ENCODE assay signal across 17 cellular contexts in the genomic region with DNA sequence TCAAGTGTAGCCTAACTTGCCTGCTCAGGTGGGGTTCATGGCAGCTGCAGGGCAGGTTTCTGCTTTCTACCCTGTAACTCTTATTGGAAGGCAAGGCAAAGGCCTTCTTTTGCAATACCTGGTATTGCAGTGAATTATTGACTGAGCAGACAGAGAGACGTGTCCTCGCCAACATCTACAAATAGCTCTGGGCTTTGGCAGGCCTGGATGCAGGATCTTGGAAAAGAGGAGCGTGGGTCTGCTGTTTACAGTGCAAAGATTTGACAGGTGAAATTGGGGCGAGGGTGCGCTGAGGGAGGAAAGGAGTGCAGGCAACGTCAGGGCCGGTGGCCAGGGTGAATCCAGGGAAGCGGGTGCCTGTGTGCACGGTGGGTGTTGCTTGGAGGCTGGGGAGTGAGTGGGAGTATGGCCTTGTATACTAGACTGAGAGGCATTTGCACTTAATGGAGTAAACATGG. TPM values are rescaled to one million over a fixed set of nuclear protein-coding genes. Genes with fewer than 3 reads are reported as not detected.
DNase-seq lines count a peak whose midpoint lies in the region; ATAC-seq and TF ChIP-seq lines count a peak whose summit lies in the region.
"Had no signal": no experiment of that assay in that cellular context is flagged by ENCODE, and none has a peak within 500 bp of the region (broad histone marks: within the 10 kb centered on the region; RNA-seq: fewer than 3 reads in every experiment).

No MANE protein-coding gene starts in this region.

- no peaks in the 10 kb centered on the region for H3K9me3 ChIP-seq in DOHH2 (ENCODE audit: control insufficient read depth, insufficient read depth, low read length)
- no peaks in the 10 kb centered on the region for H3K9me3 ChIP-seq in right cardiac atrium (ENCODE audit: control insufficient read depth, low read length)
- H3K9me3 ChIP-seq in SK-N-SH = no peaks in the 10 kb centered on the region
- H3K9me3 ChIP-seq: SJCRH30 had no signal

- H3K4me1 Mint-ChIP-seq in activated T-helper 17 cell treated with anti-CD3 and anti-CD28 coated beads, Interleukin-2, amount 50 U/mL, for 72 hours = peaks cover 17% of the 10 kb centered on the region

- H2AFZ ChIP-seq in SK-N-SH (ENCODE audit: low read depth) = no peak overlapping the region

- no peak for TF ChIP-seq EP300 in SK-N-SH (IDR thresholded peaks at IDR 0.05; ENCODE audit: borderline replicate concordance in 1 of 2, low read depth in 1 of 2, low read length in 1 of 2)

- peaks cover 21% of the 10 kb centered on the region for H3K79me2 ChIP-seq in DOHH2 (ENCODE audit: control insufficient read depth, low read length)
- no peaks in the 10 kb centered on the region for H3K79me2 ChIP-seq in SK-N-SH (ENCODE audit: insufficient read depth)

- no peaks in the 10 kb centered on the region for H3K27me3 Mint-ChIP-seq in activated T-helper 17 cell treated with anti-CD3 and anti-CD28 coated beads, Interleukin-2, amount 50 U/mL, for 72 hours

- peaks cover 90% of the 10 kb centered on the region for H3K36me3 Mint-ChIP-seq in activated T-helper 17 cell treated with anti-CD3 and anti-CD28 coated beads, Interleukin-2, amount 50 U/mL, for 72 hours (ENCODE audit: low read depth)

- H3K4me1 ChIP-seq in DOHH2 (ENCODE audit: control insufficient read depth, low read length) (peaks cover 32% of the 10 kb centered on the region), right cardiac atrium (ENCODE audit: control insufficient read depth, insufficient read depth, low read length) (peaks cover 16% of the 10 kb centered on the region), SK-N-SH (ENCODE audit: control insufficient read depth in 1 of 2, insufficient read depth in 2 of 2, low read depth in 1 of 2, low read length in 1 of 2) (peaks cover 0 to 7% of the 10 kb centered on the region in 2 experiments; a peak in 1 of 4 replicates)

- intact Hi-C loops in right cardiac atrium (cut with DNase I) (loop anchor here in 2 of 4 donors (5.0 kb wide), 2 partner anchors 38 to 43 kb away; partner anchors contain the start of gene ST6GAL1 (in 1 of the 2)), sciatic nerve (cut with DNase I) (no loop called here)

- H3K27me3 ChIP-seq in DOHH2 (ENCODE audit: control insufficient read depth, low read length) (no peaks in the 10 kb centered on the region), right cardiac atrium (ENCODE audit: control insufficient read depth, insufficient read depth) (no peaks in the 10 kb centered on the region), SK-N-SH (ENCODE audit: insufficient read depth) (no peaks in the 10 kb centered on the region)
- H3K27me3 ChIP-seq: SJCRH30 had no signal

- H3K27ac Mint-ChIP-seq in activated T-helper 17 cell treated with anti-CD3 and anti-CD28 coated beads, Interleukin-2, amount 50 U/mL, for 72 hours = peak overlapping the region; percentile 17

- H3K4me3 ChIP-seq in DOHH2 (ENCODE audit: low read length) (no peak overlapping the region), right cardiac atrium (ENCODE audit: low read length) (no peak overlapping the region), SK-N-SH (ENCODE audit: low read depth in 2 of 2, low read length in 1 of 2) (no peak overlapping the region)
- H3K4me3 ChIP-seq: GM12878, SJCRH30 had no signal

- H3K36me3 ChIP-seq in DOHH2 (ENCODE audit: control insufficient read depth, low read length) (peaks cover 81% of the 10 kb centered on the region), SK-N-SH (replicated peaks in 1 of 2; ENCODE audit: control insufficient read depth in 1 of 2, insufficient read depth in 2 of 2, low read length in 1 of 2) (no peaks in the 10 kb centered on the region)
- H3K36me3 ChIP-seq: SJCRH30 had no signal

- no peak for TF ChIP-seq RAD21 in SK-N-SH (IDR thresholded peaks at IDR 0.05; ENCODE audit: low read length)

- no peak overlapping the region for H3K9ac ChIP-seq in SK-N-SH

- H3K4me2 ChIP-seq in DOHH2 (ENCODE audit: low read length) (peak overlapping the region; percentile 65), SK-N-SH (no peak overlapping the region)

- no peaks in the 10 kb centered on the region for H3K9me2 ChIP-seq in DOHH2 (replicated peaks; ENCODE audit: control insufficient read depth, low read length)
- no peaks in the 10 kb centered on the region for H3K9me2 ChIP-seq in SK-N-SH

- H3K9me3 Mint-ChIP-seq in activated T-helper 17 cell treated with anti-CD3 and anti-CD28 coated beads, Interleukin-2, amount 50 U/mL, for 72 hours = no peaks in the 10 kb centered on the region

- 71% methylated on average over 9 of the region's 9 CpGs for WGBS in right cardiac atrium
- WGBS in SK-N-SH (ENCODE audit: low lambda C conversion rate) = 82% methylated on average over 9 of the region's 9 CpGs

- TF ChIP-seq CTCF in DOHH2 (IDR thresholded peaks at IDR 0.05; ENCODE audit: low read depth, low read length, poor library complexity, severe bottlenecking) (no peak), SK-N-SH (IDR thresholded peaks at IDR 0.05) (no peak)

- DNase-seq in right cardiac atrium (no peak), sciatic nerve (ENCODE audit: low spot score) (peak; percentile 28), SK-N-SH (no peak), NCI-H446 treated with DMSO at 0.1 percent for 48 hours (lab: John Stamatoyannopoulos, UW) (no peak), T-helper 9 cell (no peak)
- DNase-seq: activated CD8-positive, alpha-beta memory T cell treated with anti-CD3 and anti-CD28 coated beads, Interleukin-2, amount 50 U/mL, for 4 hours; activated naive CD4-positive, alpha-beta T cell treated with Interleukin-2 at 50 U/mL for 16 hours; erythroblast; MM.1S; NCI-H1694 treated with DMSO at 0.1 percent for 48 hours; NCI-H446; SJCRH30; stimulated activated CD4-positive, alpha-beta T cell treated with anti-CD3 and anti-CD28 coated beads, Interleukin-2, amount 100 ng/mL, for 48 hours had no signal

- no peak for ATAC-seq in activated T-helper 17 cell treated with anti-CD3 and anti-CD28 coated beads, Interleukin-2, amount 50 U/mL, for 72 hours (replicated peaks)
- ATAC-seq in right cardiac atrium = no peak
- no peak for ATAC-seq in sciatic nerve
- ATAC-seq in activated CD4-positive, CD25-positive, alpha-beta regulatory T cell treated with anti-CD3 and anti-CD28 coated beads, Interleukin-2, amount 50 U/mL, for 24 hours = no peak
- ATAC-seq: GM12878 had no signal

- H3F3A ChIP-seq in DOHH2 (ENCODE audit: control insufficient read depth, insufficient read depth) (no peaks in the 10 kb centered on the region), SK-N-SH (replicated peaks; ENCODE audit: insufficient read depth) (no peaks in the 10 kb centered on the region)

- CTCF ChIA-PET in SK-N-SH (lab: Yijun Ruan, JAX) = interaction anchor here (1.3 kb wide), 2 partner anchors 17 to 190 kb away, joined by 3 read pairs; no protein-coding TSS in a partner anchor

- H4K20me1 ChIP-seq in DOHH2 (ENCODE audit: control insufficient read depth, insufficient read depth, low read depth, low read length) = peaks cover 2% of the 10 kb centered on the region; the same call in 1 of the 2 replicates
- H4K20me1 ChIP-seq in SK-N-SH (ENCODE audit: insufficient read depth) = no peaks in the 10 kb centered on the region

- POLR2A ChIA-PET in SK-N-SH (lab: Yijun Ruan, JAX) = no interaction called here

- H3K4me3 Mint-ChIP-seq in activated T-helper 17 cell treated with anti-CD3 and anti-CD28 coated beads, Interleukin-2, amount 50 U/mL, for 72 hours = no peak overlapping the region

- peak overlapping the region; percentile 46 for H3K27ac ChIP-seq in DOHH2 (ENCODE audit: low read depth, low read length)
- peak overlapping the region; percentile 85 for H3K27ac ChIP-seq in right cardiac atrium (ENCODE audit: low read length)
- H3K27ac ChIP-seq in SK-N-SH (ENCODE audit: low read depth in 2 of 2, low read length in 1 of 2) = no peak overlapping the region
- H3K27ac ChIP-seq: SJCRH30 had no signal

TF ChIP-seq in SK-N-SH, 30 proteins besides CTCF, POLR2A, EP300 and RAD21:
- no peak for TF ChIP-seq NFIC (IDR thresholded peaks at IDR 0.05; ENCODE audit: borderline replicate concordance)
- TF ChIP-seq GABPA (IDR thresholded peaks at IDR 0.05; ENCODE audit: low read depth) = no peak
- no peak for TF ChIP-seq ELF1 (IDR thresholded peaks at IDR 0.05)
- TF ChIP-seq POLR2AphosphoS5 (IDR thresholded peaks at IDR 0.05; ENCODE audit: low read depth, low read length) = no peak
- TF ChIP-seq GATA2 (CRISPR knock-in tag; IDR thresholded peaks at IDR 0.05) = no peak

RNA-seq across cellular contexts. Expression of gene ST6GAL1, which starts 44.5 kb away (rescaled TPM):
- 10 to 100 TPM; 68.0 to 77.4 TPM for total RNA-seq in activated T-helper 17 cell treated with anti-CD3 and anti-CD28 coated beads, Interleukin-2, amount 50 U/mL, for 72 hours
- total RNA-seq in right cardiac atrium = 10 to 100 TPM; 63.3 to 69.2 (median 65.7) TPM
- 25.2 TPM for polyA plus RNA-seq in right cardiac atrium
- total RNA-seq in sciatic nerve = 62.6 TPM
- polyA plus RNA-seq in SK-N-SH (2012; rRNA removed) = 3.9 and 5.1 TPM in 2 replicates
- 3.6 and 4.5 TPM in 2 replicates for polyA plus RNA-seq in SK-N-SH (2012; cell fraction: cytosol; rRNA removed)
- 4.8 and 6.4 TPM in 2 replicates for polyA plus RNA-seq in SK-N-SH (2012; cell fraction: nucleus; rRNA removed)

Comparison
In these comparisons a context has a peak if more than half of its experiments do, and no peak if none do; other contexts are left out.
1. H3K27ac ChIP-seq: peak in DOHH2 (single experiment) and right cardiac atrium (single experiment); none in SK-N-SH (0 of 2).